2 cellular contexts compared by ENCODE assay signal in genomic region chr4:32133734-32134133, GRCh38.
A peak's percentile ranks its signal among the peaks of the same experiment; 100 is the strongest.
TF ChIP-seq lines count a peak whose summit lies in the region.

No MANE protein-coding gene starts in this region.

TF ChIP-seq in GM23338, 12 proteins besides CTCF, POLR2A, EP300 and RAD21 (continued from another document):
- TF ChIP-seq, protein P1, sequence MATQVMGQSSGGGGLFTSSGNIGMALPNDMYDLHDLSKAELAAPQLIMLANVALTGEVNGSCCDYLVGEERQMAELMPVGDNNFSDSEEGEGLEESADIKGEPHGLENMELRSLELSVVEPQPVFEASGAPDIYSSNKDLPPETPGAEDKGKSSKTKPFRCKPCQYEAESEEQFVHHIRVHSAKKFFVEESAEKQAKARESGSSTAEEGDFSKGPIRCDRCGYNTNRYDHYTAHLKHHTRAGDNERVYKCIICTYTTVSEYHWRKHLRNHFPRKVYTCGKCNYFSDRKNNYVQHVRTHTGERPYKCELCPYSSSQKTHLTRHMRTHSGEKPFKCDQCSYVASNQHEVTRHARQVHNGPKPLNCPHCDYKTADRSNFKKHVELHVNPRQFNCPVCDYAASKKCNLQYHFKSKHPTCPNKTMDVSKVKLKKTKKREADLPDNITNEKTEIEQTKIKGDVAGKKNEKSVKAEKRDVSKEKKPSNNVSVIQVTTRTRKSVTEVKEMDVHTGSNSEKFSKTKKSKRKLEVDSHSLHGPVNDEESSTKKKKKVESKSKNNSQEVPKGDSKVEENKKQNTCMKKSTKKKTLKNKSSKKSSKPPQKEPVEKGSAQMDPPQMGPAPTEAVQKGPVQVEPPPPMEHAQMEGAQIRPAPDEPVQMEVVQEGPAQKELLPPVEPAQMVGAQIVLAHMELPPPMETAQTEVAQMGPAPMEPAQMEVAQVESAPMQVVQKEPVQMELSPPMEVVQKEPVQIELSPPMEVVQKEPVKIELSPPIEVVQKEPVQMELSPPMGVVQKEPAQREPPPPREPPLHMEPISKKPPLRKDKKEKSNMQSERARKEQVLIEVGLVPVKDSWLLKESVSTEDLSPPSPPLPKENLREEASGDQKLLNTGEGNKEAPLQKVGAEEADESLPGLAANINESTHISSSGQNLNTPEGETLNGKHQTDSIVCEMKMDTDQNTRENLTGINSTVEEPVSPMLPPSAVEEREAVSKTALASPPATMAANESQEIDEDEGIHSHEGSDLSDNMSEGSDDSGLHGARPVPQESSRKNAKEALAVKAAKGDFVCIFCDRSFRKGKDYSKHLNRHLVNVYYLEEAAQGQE (IDR thresholded peaks at IDR 0.05; ENCODE audit: unreplicated experiment), result no peak
- TF ChIP-seq STAT1 (IDR thresholded peaks at IDR 0.05; ENCODE audit: unreplicated experiment) (no peak), ZNF331 (CRISPR knock-in tag; IDR thresholded peaks at IDR 0.05; ENCODE audit: low read depth) (no peak), ZNF462 (CRISPR knock-in tag; IDR thresholded peaks at IDR 0.05) (no peak), EZH2phosphoT487 (IDR thresholded peaks at IDR 0.05; ENCODE audit: unreplicated experiment) (no peak), POLR2AphosphoS5 (IDR thresholded peaks at IDR 0.05; ENCODE audit: low read depth) (no peak), JUNB (IDR thresholded peaks at IDR 0.05; ENCODE audit: unreplicated experiment) (no peak), ETS1 (IDR thresholded peaks at IDR 0.05) (no peak)

TF ChIP-seq in H1, 55 proteins besides CTCF, POLR2A, EP300 and RAD21 (continued from another document):
- TF ChIP-seq ATF2 (IDR thresholded peaks at IDR 0.05; ENCODE audit: low read length) (no peak), BCL11A (IDR thresholded peaks at IDR 0.05; ENCODE audit: low read depth in 2 of 2, low read length in 2 of 2) (peak in 1 of 2 experiments; percentile 17), EGR1 (IDR thresholded peaks at IDR 0.05; ENCODE audit: borderline replicate concordance, low read depth, low read length) (no peak)
- TF ChIP-seq, protein P2, sequence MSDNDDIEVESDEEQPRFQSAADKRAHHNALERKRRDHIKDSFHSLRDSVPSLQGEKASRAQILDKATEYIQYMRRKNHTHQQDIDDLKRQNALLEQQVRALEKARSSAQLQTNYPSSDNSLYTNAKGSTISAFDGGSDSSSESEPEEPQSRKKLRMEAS (IDR thresholded peaks at IDR 0.05), result no peak
